ENCODE assay signal across 22 cellular contexts in genomic region chr2:15323227-15323626, GRCh38.
"Had no signal": no experiment of that assay in that cellular context is flagged by ENCODE, and none has a peak within 500 bp of the region (broad histone marks: within the 10 kb centered on the region; RNA-seq: fewer than 3 reads in every experiment).

No MANE protein-coding gene starts in this region.

- ATAC-seq: effector memory CD8-positive, alpha-beta T cell; esophagus mucosa; gastrocnemius medialis; heart right ventricle; left cardiac atrium; left lung; left ventricle myocardium superior; lower lobe of right lung; mucosa of descending colon; naive thymus-derived CD8-positive, alpha-beta T cell had no signal

- DNase-seq: cortex of kidney; effector CD8-positive, alpha-beta T cell; effector memory CD8-positive, alpha-beta T cell; endodermal cell; erythroblast; esophagus squamous epithelium; foreskin fibroblast; foreskin melanocyte; gastrocnemius medialis; glutamatergic neuron; head of caudate nucleus; heart right ventricle; hippocampal formation; left cardiac atrium; left lung; left ventricle myocardium superior; lower lobe of right lung; mesenchymal stem cell; mucosa of descending colon; naive B cell; naive thymus-derived CD8-positive, alpha-beta T cell had no signal
